Comparison of ENCODE assay signal across 1 cellular context in the genomic region with DNA sequence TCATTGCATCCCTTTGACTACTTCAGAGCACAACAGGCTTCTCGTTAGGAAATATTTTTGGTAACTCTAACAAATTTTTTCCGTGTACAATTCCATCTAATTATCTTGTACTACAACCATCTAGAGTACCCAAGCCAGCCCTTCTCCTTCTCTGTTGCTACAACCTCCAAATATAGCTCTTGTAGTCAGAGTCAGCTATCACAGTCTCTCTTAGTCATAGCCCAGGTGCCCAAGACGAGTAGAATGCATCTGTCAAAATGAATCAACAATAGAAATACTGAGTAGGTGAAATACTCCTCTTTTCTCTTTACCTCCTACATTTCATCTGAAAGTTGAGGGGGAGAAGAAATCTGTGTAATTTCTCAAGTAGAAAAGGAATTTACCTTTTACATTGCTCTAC.
TF ChIP-seq lines count a peak whose summit lies in the region.

No MANE protein-coding gene starts in this region.

TF ChIP-seq in GM23338, 12 proteins besides CTCF, POLR2A, EP300 and RAD21 (continued from another document):
- TF ChIP-seq, protein P1, sequence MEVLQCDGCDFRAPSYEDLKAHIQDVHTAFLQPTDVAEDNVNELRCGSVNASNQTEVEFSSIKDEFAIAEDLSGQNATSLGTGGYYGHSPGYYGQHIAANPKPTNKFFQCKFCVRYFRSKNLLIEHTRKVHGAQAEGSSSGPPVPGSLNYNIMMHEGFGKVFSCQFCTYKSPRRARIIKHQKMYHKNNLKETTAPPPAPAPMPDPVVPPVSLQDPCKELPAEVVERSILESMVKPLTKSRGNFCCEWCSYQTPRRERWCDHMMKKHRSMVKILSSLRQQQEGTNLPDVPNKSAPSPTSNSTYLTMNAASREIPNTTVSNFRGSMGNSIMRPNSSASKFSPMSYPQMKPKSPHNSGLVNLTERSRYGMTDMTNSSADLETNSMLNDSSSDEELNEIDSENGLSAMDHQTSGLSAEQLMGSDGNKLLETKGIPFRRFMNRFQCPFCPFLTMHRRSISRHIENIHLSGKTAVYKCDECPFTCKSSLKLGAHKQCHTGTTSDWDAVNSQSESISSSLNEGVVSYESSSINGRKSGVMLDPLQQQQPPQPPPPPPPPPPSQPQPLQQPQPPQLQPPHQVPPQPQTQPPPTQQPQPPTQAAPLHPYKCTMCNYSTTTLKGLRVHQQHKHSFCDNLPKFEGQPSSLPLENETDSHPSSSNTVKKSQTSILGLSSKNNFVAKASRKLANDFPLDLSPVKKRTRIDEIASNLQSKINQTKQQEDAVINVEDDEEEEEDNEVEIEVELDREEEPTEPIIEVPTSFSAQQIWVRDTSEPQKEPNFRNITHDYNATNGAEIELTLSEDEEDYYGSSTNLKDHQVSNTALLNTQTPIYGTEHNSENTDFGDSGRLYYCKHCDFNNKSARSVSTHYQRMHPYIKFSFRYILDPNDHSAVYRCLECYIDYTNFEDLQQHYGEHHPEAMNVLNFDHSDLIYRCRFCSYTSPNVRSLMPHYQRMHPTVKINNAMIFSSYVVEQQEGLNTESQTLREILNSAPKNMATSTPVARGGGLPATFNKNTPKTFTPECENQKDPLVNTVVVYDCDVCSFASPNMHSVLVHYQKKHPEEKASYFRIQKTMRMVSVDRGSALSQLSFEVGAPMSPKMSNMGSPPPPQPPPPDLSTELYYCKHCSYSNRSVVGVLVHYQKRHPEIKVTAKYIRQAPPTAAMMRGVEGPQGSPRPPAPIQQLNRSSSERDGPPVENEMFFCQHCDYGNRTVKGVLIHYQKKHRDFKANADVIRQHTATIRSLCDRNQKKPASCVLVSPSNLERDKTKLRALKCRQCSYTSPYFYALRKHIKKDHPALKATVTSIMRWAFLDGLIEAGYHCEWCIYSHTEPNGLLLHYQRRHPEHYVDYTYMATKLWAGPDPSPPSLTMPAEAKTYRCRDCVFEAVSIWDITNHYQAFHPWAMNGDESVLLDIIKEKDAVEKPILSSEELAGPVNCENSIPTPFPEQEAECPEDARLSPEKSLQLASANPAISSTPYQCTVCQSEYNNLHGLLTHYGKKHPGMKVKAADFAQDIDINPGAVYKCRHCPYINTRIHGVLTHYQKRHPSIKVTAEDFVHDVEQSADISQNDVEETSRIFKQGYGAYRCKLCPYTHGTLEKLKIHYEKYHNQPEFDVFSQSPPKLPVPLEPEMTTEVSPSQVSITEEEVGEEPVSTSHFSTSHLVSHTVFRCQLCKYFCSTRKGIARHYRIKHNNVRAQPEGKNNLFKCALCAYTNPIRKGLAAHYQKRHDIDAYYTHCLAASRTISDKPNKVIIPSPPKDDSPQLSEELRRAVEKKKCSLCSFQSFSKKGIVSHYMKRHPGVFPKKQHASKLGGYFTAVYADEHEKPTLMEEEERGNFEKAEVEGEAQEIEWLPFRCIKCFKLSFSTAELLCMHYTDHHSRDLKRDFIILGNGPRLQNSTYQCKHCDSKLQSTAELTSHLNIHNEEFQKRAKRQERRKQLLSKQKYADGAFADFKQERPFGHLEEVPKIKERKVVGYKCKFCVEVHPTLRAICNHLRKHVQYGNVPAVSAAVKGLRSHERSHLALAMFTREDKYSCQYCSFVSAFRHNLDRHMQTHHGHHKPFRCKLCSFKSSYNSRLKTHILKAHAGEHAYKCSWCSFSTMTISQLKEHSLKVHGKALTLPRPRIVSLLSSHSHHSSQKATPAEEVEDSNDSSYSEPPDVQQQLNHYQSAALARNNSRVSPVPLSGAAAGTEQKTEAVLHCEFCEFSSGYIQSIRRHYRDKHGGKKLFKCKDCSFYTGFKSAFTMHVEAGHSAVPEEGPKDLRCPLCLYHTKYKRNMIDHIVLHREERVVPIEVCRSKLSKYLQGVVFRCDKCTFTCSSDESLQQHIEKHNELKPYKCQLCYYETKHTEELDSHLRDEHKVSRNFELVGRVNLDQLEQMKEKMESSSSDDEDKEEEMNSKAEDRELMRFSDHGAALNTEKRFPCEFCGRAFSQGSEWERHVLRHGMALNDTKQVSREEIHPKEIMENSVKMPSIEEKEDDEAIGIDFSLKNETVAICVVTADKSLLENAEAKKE (CRISPR knock-in tag; IDR thresholded peaks at IDR 0.05): no peak
- no peak for TF ChIP-seq POLR2AphosphoS5 (IDR thresholded peaks at IDR 0.05; ENCODE audit: low read depth)
- no peak for TF ChIP-seq JUNB (IDR thresholded peaks at IDR 0.05; ENCODE audit: unreplicated experiment)
- TF ChIP-seq CREB1 (CRISPR knock-in tag; IDR thresholded peaks at IDR 0.05; ENCODE audit: low read depth): no peak
- no peak for TF ChIP-seq EZH2phosphoT487 (IDR thresholded peaks at IDR 0.05; ENCODE audit: unreplicated experiment)
- TF ChIP-seq ZNF331 (CRISPR knock-in tag; IDR thresholded peaks at IDR 0.05; ENCODE audit: low read depth): no peak
- TF ChIP-seq NANOG (IDR thresholded peaks at IDR 0.05; ENCODE audit: borderline replicate concordance): no peak
- no peak for TF ChIP-seq STAT1 (IDR thresholded peaks at IDR 0.05; ENCODE audit: unreplicated experiment)
- no peak for TF ChIP-seq EZH2 (IDR thresholded peaks at IDR 0.05; ENCODE audit: low read depth, unreplicated experiment)
